Comparison of ENCODE assay signal across 23 cellular contexts in genomic region chr16:53249331-53249730, GRCh38.
A peak's percentile ranks its signal among the peaks of the same experiment; 100 is the strongest.
DNase-seq lines count a peak whose midpoint lies in the region; ATAC-seq, FAIRE-seq and TF ChIP-seq lines count a peak whose summit lies in the region.
"Had no signal": no experiment of that assay in that cellular context is flagged by ENCODE, and none has a peak within 500 bp of the region (broad histone marks: within the 10 kb centered on the region; RNA-seq: fewer than 3 reads in every experiment).

No MANE protein-coding gene starts in this region.

- no peak for TF ChIP-seq EP300 in A549 (IDR thresholded peaks at IDR 0.05)

- H3K27me3 Mint-ChIP-seq in type B pancreatic cell = no peaks in the 10 kb centered on the region
- H3K27me3 Mint-ChIP-seq: CD4-positive, alpha-beta T cell; CD8-positive, alpha-beta memory T cell had no signal

- TF ChIP-seq CTCF in A549 (IDR thresholded peaks at IDR 0.05) (no peak), type B pancreatic cell (conservative IDR thresholded peaks at IDR 0.05) (no peak)

- peaks cover 7% of the 10 kb centered on the region for H3K9me3 Mint-ChIP-seq in type B pancreatic cell
- H3K9me3 Mint-ChIP-seq: CD14-positive monocyte; CD4-positive, alpha-beta T cell; CD8-positive, alpha-beta memory T cell; GM23338; HFFc6 had no signal

- no peak overlapping the region for H3K4me2 ChIP-seq in A549
- H3K4me2 ChIP-seq: BLaER1 treated with 17β-estradiol and CSF1 and Interleukin-3, amounts not matched to agents 10 nM and 100 nM; GM23338 had no signal

- H3K4me3 Mint-ChIP-seq in type B pancreatic cell = no peak overlapping the region
- H3K4me3 Mint-ChIP-seq: CD14-positive monocyte; CD4-positive, alpha-beta T cell; CD8-positive, alpha-beta memory T cell; GM23338; HFFc6 had no signal

- no peak for FAIRE-seq in A549 (lab: Jason Lieb, UNC)
- peak; percentile 44 for FAIRE-seq in frontal cortex (lab: Jason Lieb, UNC)
- FAIRE-seq: GM12891, H54 had no signal

- H3K36me3 Mint-ChIP-seq in type B pancreatic cell = peaks cover 53% of the 10 kb centered on the region

- H3K9me3 ChIP-seq in A549 (peaks cover 4% of the 10 kb centered on the region; the same call in 1 of the 3 replicates), SK-N-MC (ENCODE audit: low read depth, low read length) (no peaks in the 10 kb centered on the region)
- H3K9me3 ChIP-seq: BE2C, HAP-1 had no signal

- no peak for TF ChIP-seq RAD21 in A549 (conservative IDR thresholded peaks at IDR 0.05 in 1 of 2, IDR thresholded peaks at IDR 0.05 in 1 of 2)

- H3K27ac Mint-ChIP-seq in type B pancreatic cell = no peak overlapping the region
- H3K27ac Mint-ChIP-seq: CD14-positive monocyte; CD4-positive, alpha-beta T cell; GM23338; HFFc6 had no signal

- no peak overlapping the region for H3K4me3 ChIP-seq in A549
- no peak overlapping the region for H3K4me3 ChIP-seq in SK-N-MC
- H3K4me3 ChIP-seq: BLaER1 treated with 17β-estradiol and CSF1 and Interleukin-3, amounts not matched to agents 10 nM and 100 nM; GM23338; HAP-1 had no signal

- TF ChIP-seq POLR2A in A549 (IDR thresholded peaks at IDR 0.05; ENCODE audit: low read length) = no peak

- CTCF ChIA-PET in A549 (lab: Yijun Ruan, JAX) = no interaction called here

- ATAC-seq in A549 (no peak), GM18909 (IDR thresholded peaks at IDR 0.05; ENCODE audit: poor library complexity, unreplicated experiment) (no peak)
- ATAC-seq: GM23338 had no signal

- no peak for DNase-seq in A549 (ENCODE audit: low read depth in 1 of 2, low spot score in 1 of 2)
- DNase-seq in SK-N-MC (ENCODE audit: low read depth, low spot score) = no peak
- no peak for DNase-seq in frontal cortex (ENCODE audit: low spot score in 2 of 2)
- DNase-seq in activated CD4-positive, alpha-beta T cell treated with anti-CD3 and anti-CD28 coated beads, Interleukin-2, amount 50 U/mL, for 1 hour = no peak
- DNase-seq in type B pancreatic cell (ENCODE audit: extremely low spot score, unreplicated experiment) = no peak
- DNase-seq: ACHN; AML-193; BE2C; Calu3; CD4-positive, alpha-beta T cell; CD8-positive, alpha-beta memory T cell; COR-L47; DMS53; DMS79 treated with DMSO at 0.1 percent for 48 hours; GF-D8; HFFc6 had no signal

- 69% methylated on average over 1 of the region's 1 CpG for WGBS in A549 (ENCODE audit: missing lambda C conversion rate)

- peaks cover 34% of the 10 kb centered on the region for H3K36me3 ChIP-seq in SK-N-MC (ENCODE audit: insufficient read depth, low read length)

- no peaks in the 10 kb centered on the region for H3K4me1 Mint-ChIP-seq in type B pancreatic cell (ENCODE audit: unreplicated experiment)
- H3K4me1 Mint-ChIP-seq: CD14-positive monocyte; CD8-positive, alpha-beta memory T cell; GM23338 had no signal

- POLR2A ChIA-PET in A549 (lab: Yijun Ruan, JAX) = no interaction called here

- H3K27ac ChIP-seq in A549 (no peak overlapping the region), SK-N-MC (peak overlapping the region; percentile 62; the same call in 1 of the 2 replicates)
- H3K27ac ChIP-seq: BLaER1 treated with 17β-estradiol and CSF1 and Interleukin-3, amounts not matched to agents 10 nM and 100 nM had no signal

- H3K4me1 ChIP-seq in A549 = no peaks in the 10 kb centered on the region
- H3K4me1 ChIP-seq: BE2C; BLaER1 treated with 17β-estradiol and CSF1 and Interleukin-3, amounts not matched to agents 10 nM and 100 nM had no signal

- no peak overlapping the region for H3K9ac ChIP-seq in SK-N-MC (ENCODE audit: insufficient read length)
- H3K9ac ChIP-seq: BLaER1 treated with 17β-estradiol and CSF1 and Interleukin-3, amounts not matched to agents 10 nM and 100 nM had no signal

TF ChIP-seq in A549, 52 proteins besides CTCF, POLR2A, EP300 and RAD21:
- TF ChIP-seq TFCP2L1 (CRISPR knock-in tag; IDR thresholded peaks at IDR 0.05) (no peak), JUN (IDR thresholded peaks at IDR 0.05) (no peak), MAFK (IDR thresholded peaks at IDR 0.05; ENCODE audit: partially characterized antibody) (peak; percentile 32), ZFP36 (IDR thresholded peaks at IDR 0.05; ENCODE audit: borderline replicate concordance, partially characterized antibody) (no peak)
